Comparison of ENCODE assay signal across 9 cellular contexts in the genomic region with DNA sequence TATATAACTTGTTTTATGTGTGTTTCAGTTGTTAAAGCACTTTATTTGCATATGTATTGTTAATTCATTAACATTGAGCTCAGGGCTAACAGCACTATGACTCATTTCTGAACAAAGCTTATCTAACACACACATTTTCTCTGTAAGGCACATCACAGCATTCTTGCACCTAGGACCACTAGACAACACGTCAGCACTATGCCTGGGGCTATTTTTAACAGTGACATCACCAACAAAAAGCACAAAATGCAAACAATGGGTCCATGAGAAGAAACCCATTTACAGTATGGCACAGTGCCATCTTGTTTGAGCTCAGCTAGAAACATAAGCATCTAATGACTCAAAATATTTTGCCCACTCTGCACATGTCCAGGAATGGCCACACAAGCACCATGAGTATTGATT.
DNase-seq lines count a peak whose midpoint lies in the region; ATAC-seq lines count a peak whose summit lies in the region.
"Had no signal": no experiment of that assay in that cellular context is flagged by ENCODE, and none has a peak within 500 bp of the region (broad histone marks: within the 10 kb centered on the region; RNA-seq: fewer than 3 reads in every experiment).

No MANE protein-coding gene starts in this region.

- DNase-seq in GM19238 (ENCODE audit: insufficient read length, low spot score) (peak; percentile 13), NCI-H69 (lab: John Stamatoyannopoulos, UW) (peak; percentile 55), kidney glomerular epithelial cell (lab: John Stamatoyannopoulos, UW) (peak; percentile 69), NCI-H1694 treated with DMSO at 0.1 percent for 48 hours (lab: John Stamatoyannopoulos, UW) (no peak), NOMO-1 (lab: John Stamatoyannopoulos, UW; ENCODE audit: unreplicated experiment in 2 of 2) (no peak), anterior cingulate cortex (lab: John Stamatoyannopoulos, UW) (no peak)
- no peak for DNase-seq in activated CD4-positive, alpha-beta T cell treated with anti-CD3 and anti-CD28 coated beads, Interleukin-2, amount 50 U/mL, for 48 hours
- DNase-seq: substantia nigra had no signal

- ATAC-seq in HG02763 (IDR thresholded peaks at IDR 0.05; ENCODE audit: unreplicated experiment) = peak; percentile 87

Comparison
In these comparisons a context has a peak if more than half of its experiments do, and no peak if none do; other contexts are left out.
1. DNase-seq: peak in GM19238 (single experiment), NCI-H69 (single experiment) and kidney glomerular epithelial cell (single experiment); none in NCI-H1694 treated with DMSO at 0.1 percent for 48 hours (single experiment), activated CD4-positive, alpha-beta T cell treated with anti-CD3 and anti-CD28 coated beads, Interleukin-2, amount 50 U/mL, for 48 hours (0 of 2), NOMO-1 (0 of 2) and anterior cingulate cortex (0 of 58).